ENCODE assay signal across 1 cellular context in the genomic region with DNA sequence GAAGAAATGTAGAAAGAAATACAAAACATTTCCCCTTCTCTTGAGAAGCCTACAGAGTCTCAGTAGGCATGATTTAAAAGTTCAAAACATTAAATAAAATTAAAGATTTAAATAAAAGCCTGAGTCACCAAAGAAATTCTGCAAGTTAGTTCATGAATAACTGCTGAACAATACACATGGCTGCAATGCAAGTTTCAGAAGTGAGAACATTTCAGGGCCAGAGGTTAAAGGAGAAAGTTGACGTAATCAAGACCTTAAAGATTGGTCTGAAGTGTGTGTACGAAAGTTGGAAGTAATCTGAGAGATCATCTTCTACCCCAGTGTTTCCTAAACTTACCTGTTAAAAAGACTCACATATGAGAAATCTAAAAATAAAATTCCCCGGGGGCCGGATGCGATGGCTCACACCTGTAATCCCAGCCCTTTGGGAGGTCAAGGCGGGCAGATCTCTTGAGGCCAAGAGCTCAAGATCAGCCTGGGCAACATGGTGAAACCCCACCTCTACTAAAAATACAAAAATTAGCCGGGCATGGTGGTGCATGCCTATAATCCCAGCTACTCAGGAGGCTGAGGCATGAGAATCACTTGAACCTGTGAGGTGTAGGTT.
TF ChIP-seq lines count a peak whose summit lies in the region.

No MANE protein-coding gene starts in this region.

TF ChIP-seq in GM12878, 131 proteins besides CTCF, POLR2A, EP300 and RAD21 (continued from another document):
- TF ChIP-seq, protein P1, sequence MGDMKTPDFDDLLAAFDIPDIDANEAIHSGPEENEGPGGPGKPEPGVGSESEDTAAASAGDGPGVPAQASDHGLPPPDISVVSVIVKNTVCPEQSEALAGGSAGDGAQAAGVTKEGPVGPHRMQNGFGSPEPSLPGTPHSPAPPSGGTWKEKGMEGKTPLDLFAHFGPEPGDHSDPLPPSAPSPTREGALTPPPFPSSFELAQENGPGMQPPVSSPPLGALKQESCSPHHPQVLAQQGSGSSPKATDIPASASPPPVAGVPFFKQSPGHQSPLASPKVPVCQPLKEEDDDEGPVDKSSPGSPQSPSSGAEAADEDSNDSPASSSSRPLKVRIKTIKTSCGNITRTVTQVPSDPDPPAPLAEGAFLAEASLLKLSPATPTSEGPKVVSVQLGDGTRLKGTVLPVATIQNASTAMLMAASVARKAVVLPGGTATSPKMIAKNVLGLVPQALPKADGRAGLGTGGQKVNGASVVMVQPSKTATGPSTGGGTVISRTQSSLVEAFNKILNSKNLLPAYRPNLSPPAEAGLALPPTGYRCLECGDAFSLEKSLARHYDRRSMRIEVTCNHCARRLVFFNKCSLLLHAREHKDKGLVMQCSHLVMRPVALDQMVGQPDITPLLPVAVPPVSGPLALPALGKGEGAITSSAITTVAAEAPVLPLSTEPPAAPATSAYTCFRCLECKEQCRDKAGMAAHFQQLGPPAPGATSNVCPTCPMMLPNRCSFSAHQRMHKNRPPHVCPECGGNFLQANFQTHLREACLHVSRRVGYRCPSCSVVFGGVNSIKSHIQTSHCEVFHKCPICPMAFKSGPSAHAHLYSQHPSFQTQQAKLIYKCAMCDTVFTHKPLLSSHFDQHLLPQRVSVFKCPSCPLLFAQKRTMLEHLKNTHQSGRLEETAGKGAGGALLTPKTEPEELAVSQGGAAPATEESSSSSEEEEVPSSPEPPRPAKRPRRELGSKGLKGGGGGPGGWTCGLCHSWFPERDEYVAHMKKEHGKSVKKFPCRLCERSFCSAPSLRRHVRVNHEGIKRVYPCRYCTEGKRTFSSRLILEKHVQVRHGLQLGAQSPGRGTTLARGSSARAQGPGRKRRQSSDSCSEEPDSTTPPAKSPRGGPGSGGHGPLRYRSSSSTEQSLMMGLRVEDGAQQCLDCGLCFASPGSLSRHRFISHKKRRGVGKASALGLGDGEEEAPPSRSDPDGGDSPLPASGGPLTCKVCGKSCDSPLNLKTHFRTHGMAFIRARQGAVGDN (IDR thresholded peaks at IDR 0.05): 0 out of 2 replicates have a peak, but pooled peaks have one; percentile 21
- no peak for TF ChIP-seq ZBED1 (IDR thresholded peaks at IDR 0.05; ENCODE audit: borderline replicate concordance)
- TF ChIP-seq, protein P2, sequence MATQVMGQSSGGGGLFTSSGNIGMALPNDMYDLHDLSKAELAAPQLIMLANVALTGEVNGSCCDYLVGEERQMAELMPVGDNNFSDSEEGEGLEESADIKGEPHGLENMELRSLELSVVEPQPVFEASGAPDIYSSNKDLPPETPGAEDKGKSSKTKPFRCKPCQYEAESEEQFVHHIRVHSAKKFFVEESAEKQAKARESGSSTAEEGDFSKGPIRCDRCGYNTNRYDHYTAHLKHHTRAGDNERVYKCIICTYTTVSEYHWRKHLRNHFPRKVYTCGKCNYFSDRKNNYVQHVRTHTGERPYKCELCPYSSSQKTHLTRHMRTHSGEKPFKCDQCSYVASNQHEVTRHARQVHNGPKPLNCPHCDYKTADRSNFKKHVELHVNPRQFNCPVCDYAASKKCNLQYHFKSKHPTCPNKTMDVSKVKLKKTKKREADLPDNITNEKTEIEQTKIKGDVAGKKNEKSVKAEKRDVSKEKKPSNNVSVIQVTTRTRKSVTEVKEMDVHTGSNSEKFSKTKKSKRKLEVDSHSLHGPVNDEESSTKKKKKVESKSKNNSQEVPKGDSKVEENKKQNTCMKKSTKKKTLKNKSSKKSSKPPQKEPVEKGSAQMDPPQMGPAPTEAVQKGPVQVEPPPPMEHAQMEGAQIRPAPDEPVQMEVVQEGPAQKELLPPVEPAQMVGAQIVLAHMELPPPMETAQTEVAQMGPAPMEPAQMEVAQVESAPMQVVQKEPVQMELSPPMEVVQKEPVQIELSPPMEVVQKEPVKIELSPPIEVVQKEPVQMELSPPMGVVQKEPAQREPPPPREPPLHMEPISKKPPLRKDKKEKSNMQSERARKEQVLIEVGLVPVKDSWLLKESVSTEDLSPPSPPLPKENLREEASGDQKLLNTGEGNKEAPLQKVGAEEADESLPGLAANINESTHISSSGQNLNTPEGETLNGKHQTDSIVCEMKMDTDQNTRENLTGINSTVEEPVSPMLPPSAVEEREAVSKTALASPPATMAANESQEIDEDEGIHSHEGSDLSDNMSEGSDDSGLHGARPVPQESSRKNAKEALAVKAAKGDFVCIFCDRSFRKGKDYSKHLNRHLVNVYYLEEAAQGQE (IDR thresholded peaks at IDR 0.05; ENCODE audit: low read depth, low read length): no peak
